ENCODE assay signal across 18 cellular contexts in genomic region chr5:119339965-119340364, GRCh38. TPM values are rescaled to one million over a fixed set of nuclear protein-coding genes. Genes with fewer than 3 reads are reported as not detected.
A peak's percentile ranks its signal among the peaks of the same experiment; 100 is the strongest.
DNase-seq lines count a peak whose midpoint lies in the region; ATAC-seq, FAIRE-seq and TF ChIP-seq lines count a peak whose summit lies in the region.
"Had no signal": no experiment of that assay in that cellular context is flagged by ENCODE, and none has a peak within 500 bp of the region (broad histone marks: within the 10 kb centered on the region; RNA-seq: fewer than 3 reads in every experiment).

No MANE protein-coding gene starts in this region.

- POLR2A ChIA-PET in GM12878 (lab: Charles Lee) = interaction anchor here (0.6 to 20.9 kb wide), 14 partner anchors 9 to 269 kb away, joined by 3 to 657 read pairs (median 6); partner anchors contain the start of genes DMXL1 and TNFAIP8

- H3K4me1 Mint-ChIP-seq in activated T-cell treated with anti-CD3 and anti-CD28 coated beads, Interleukin-2, amount 50 U/mL, for 24 hours (ENCODE audit: low read depth) = peaks cover 95% of the 10 kb centered on the region

- TF ChIP-seq CTCF in GM12878 (IDR thresholded peaks at IDR 0.05 in 2 of 3, conservative IDR thresholded peaks at IDR 0.05 in 1 of 3; ENCODE audit: control insufficient read depth in 2 of 3, extremely low read depth in 1 of 3, insufficient read depth in 1 of 3, low read depth in 3 of 3, low read length in 3 of 3) = no peak

- H3K36me3 Mint-ChIP-seq in activated T-cell treated with anti-CD3 and anti-CD28 coated beads, Interleukin-2, amount 50 U/mL, for 24 hours (ENCODE audit: low read depth) = peaks cover 44% of the 10 kb centered on the region
- H3K36me3 Mint-ChIP-seq: WTC11 had no signal

- H3K9ac ChIP-seq in GM12878 (ENCODE audit: control insufficient read depth, insufficient read depth, low read length) = peak overlapping the region; percentile 90
- H3K9ac ChIP-seq: GM23248 had no signal

- peaks cover 3% of the 10 kb centered on the region for H4K20me1 ChIP-seq in GM12878 (ENCODE audit: control insufficient read depth, insufficient read depth)

- FAIRE-seq in GM12878 (lab: Jason Lieb, UNC) = peak; percentile 7

- TF ChIP-seq EP300 in GM12878 (IDR thresholded peaks at IDR 0.05; ENCODE audit: borderline replicate concordance in 1 of 2, control insufficient read depth in 1 of 2, low read depth in 2 of 2, low read length in 2 of 2) = no peak

- RAD21 ChIA-PET in GM12878 (lab: Charles Lee; ENCODE audit: unreplicated experiment) = interaction anchor here (0.9 to 18.7 kb wide), 15 partner anchors 16 to 352 kb away, joined by 4 to 501 read pairs (median 6); partner anchors contain the start of genes DTWD2 and TNFAIP8

- in situ Hi-C loops in GM12878 (cut with MboI) = no loop called here

- TF ChIP-seq POLR2A in GM12878 (IDR thresholded peaks at IDR 0.05; ENCODE audit: low read depth, low read length) = no peak

- no peaks in the 10 kb centered on the region for H3K9me3 ChIP-seq in GM12878 (replicated peaks; ENCODE audit: control insufficient read depth, insufficient read depth, low read length)
- H3K9me3 ChIP-seq: left lung, suprapubic skin had no signal

- no peaks in the 10 kb centered on the region for H3K9me3 Mint-ChIP-seq in activated T-cell treated with anti-CD3 and anti-CD28 coated beads, Interleukin-2, amount 50 U/mL, for 24 hours
- H3K9me3 Mint-ChIP-seq: WTC11 had no signal

- CTCF ChIA-PET in GM12878 (lab: Yijun Ruan, JAX) = interaction anchor here (1.0 to 20.3 kb wide), 11 partner anchors 15 to 318 kb away, joined by 3 to 261 read pairs (median 5); partner anchors contain the start of gene TNFAIP8

- peak overlapping the region; percentile 100 for H3K27ac ChIP-seq in GM12878 (ENCODE audit: control insufficient read depth, insufficient read depth)
- H3K27ac ChIP-seq: GM23248, suprapubic skin had no signal

- H3K79me2 ChIP-seq in GM12878 (ENCODE audit: control insufficient read depth, insufficient read depth, low read length) = peaks cover 99% of the 10 kb centered on the region

- peak overlapping the region; percentile 75 for H3K4me3 Mint-ChIP-seq in activated T-cell treated with anti-CD3 and anti-CD28 coated beads, Interleukin-2, amount 50 U/mL, for 24 hours
- H3K4me3 Mint-ChIP-seq: WTC11 had no signal

- TF ChIP-seq RAD21 in GM12878 (IDR thresholded peaks at IDR 0.05; ENCODE audit: insufficient read depth, low read depth, low read length) = no peak

- no peak for DNase-seq in activated T-cell treated with anti-CD3 and anti-CD28 coated beads, Interleukin-2, amount 50 U/mL, for 24 hours
- DNase-seq in activated T-cell treated with anti-CD3 and anti-CD28 coated beads for 4 hours (no peak), MV-4-11 (lab: John Stamatoyannopoulos, UW) (peak; percentile 13), GM12878 (ENCODE audit: low read depth, low spot score) (no peak), mesenteric fat pad (ENCODE audit: low spot score) (no peak)
- DNase-seq in stimulated activated naive CD8-positive, alpha-beta T cell treated with anti-CD3 and anti-CD28 coated beads, Interleukin-15, Interleukin-2, amounts not matched to agents 100 U/mL and 50 U/mL, for 24 hours = no peak
- DNase-seq: effector CD8-positive, alpha-beta T cell; glutamatergic neuron; GM23248; left lung; NCI-H345; posterior cingulate gyrus; stimulated activated CD4-positive, alpha-beta T cell treated with anti-CD3 and anti-CD28 coated beads, Interleukin-2, amount 100 ng/mL, for 48 hours had no signal

- 0% methylated on average over 4 of the region's 4 CpGs for WGBS in GM12878 (ENCODE audit: insufficient coverage, insufficient replicate concordance, low lambda C conversion rate, missing lambda C conversion rate)

- peak overlapping the region; percentile 99 for H3K27ac Mint-ChIP-seq in activated T-cell treated with anti-CD3 and anti-CD28 coated beads, Interleukin-2, amount 50 U/mL, for 24 hours
- H3K27ac Mint-ChIP-seq: WTC11 had no signal

- no peaks in the 10 kb centered on the region for H3K27me3 ChIP-seq in GM12878 (replicated peaks in 1 of 2; ENCODE audit: control insufficient read depth in 2 of 2, insufficient read depth in 2 of 2, low read length in 1 of 2)
- H3K27me3 ChIP-seq: left lung, suprapubic skin had no signal

- TSS peak; percentile 86 for BruUV-seq in GM12878 (replicated peaks; lab: Mats Ljungman, UMichigan)

- peaks cover 0 to 4% of the 10 kb centered on the region in 2 experiments; a peak in 1 of 4 replicates for H3K36me3 ChIP-seq in GM12878 (ENCODE audit: control insufficient read depth in 2 of 2, insufficient read depth in 2 of 2, low read length in 1 of 2)
- H3K36me3 ChIP-seq: left lung, suprapubic skin had no signal

- intact Hi-C loops in GM12878 (cut with micrococcal nuclease; ENCODE audit: unreplicated experiment) = loop anchor here (1.0 to 10.0 kb wide), 7 partner anchors 14 to 315 kb away; partner anchors contain the start of gene DMXL1

- H3K27me3 Mint-ChIP-seq in activated T-cell treated with anti-CD3 and anti-CD28 coated beads, Interleukin-2, amount 50 U/mL, for 24 hours = no peaks in the 10 kb centered on the region

- ATAC-seq in GM12878 = peak; percentile 21
- peak; percentile 23 for ATAC-seq in stimulated activated naive CD8-positive, alpha-beta T cell treated with anti-CD3 and anti-CD28 coated beads, Interleukin-15, Interleukin-2, amounts not matched to agents 100 U/mL and 50 U/mL, for 24 hours
- no peak for ATAC-seq in HG03196 (IDR thresholded peaks at IDR 0.05; ENCODE audit: unreplicated experiment)
- ATAC-seq in GM18907 (IDR thresholded peaks at IDR 0.05; ENCODE audit: unreplicated experiment) = no peak
- ATAC-seq: left lung, Right ventricle myocardium inferior, WTC11 had no signal

- H3K4me2 ChIP-seq in GM12878 (ENCODE audit: control insufficient read depth, insufficient read depth) = peak overlapping the region; percentile 99

- peak overlapping the region; percentile 78 for H3K4me3 ChIP-seq in GM12878
- H3K4me3 ChIP-seq: GM23248, left lung, suprapubic skin had no signal

- SMC1A ChIA-PET in GM12878 (lab: Charles Lee; ENCODE audit: uncharacterized antibody, unreplicated experiment) = interaction anchor here (0.7 to 34.8 kb wide), 11 partner anchors 15 to 319 kb away, joined by 3 to 1117 read pairs (median 8); partner anchors contain the start of gene TNFAIP8

- no peak overlapping the region for H2AFZ ChIP-seq in GM12878 (ENCODE audit: control insufficient read depth, low read depth, low read length)
- H2AFZ ChIP-seq: GM23248 had no signal

- peaks cover 65% of the 10 kb centered on the region for H3K4me1 ChIP-seq in GM12878 (ENCODE audit: control insufficient read depth, insufficient read depth, low read length)

TF ChIP-seq in GM12878, 131 proteins besides CTCF, POLR2A, EP300 and RAD21:
- TF ChIP-seq RUNX3 (IDR thresholded peaks at IDR 0.05; ENCODE audit: low read length) = peak; percentile 54
- TF ChIP-seq YY1 (IDR thresholded peaks at IDR 0.05; ENCODE audit: low read depth, low read length) = peak; percentile 66; the same call in 1 of the 2 replicates
- no peak for TF ChIP-seq SP1 (IDR thresholded peaks at IDR 0.05; ENCODE audit: low read depth, low read length)
- no peak for TF ChIP-seq HDAC2 (IDR thresholded peaks at IDR 0.05)
- TF ChIP-seq CHD1 (IDR thresholded peaks at IDR 0.05; ENCODE audit: low read depth, low read length) = peak; percentile 51; the same call in 1 of the 2 replicates

RNA-seq across cellular contexts. Expression of gene TNFAIP8, which starts 15.9 kb away (rescaled TPM):
- 75.1 and 80.9 TPM in 2 replicates for total RNA-seq in GM12878 (2013; cell fraction: nucleolus; rRNA removed)
- 140 and 157 TPM in 2 replicates for total RNA-seq in GM12878 (2014; rRNA removed)
- total RNA-seq in GM12878 (2014; rRNA removed; fragmentation: Illumina TruSeq; extraction: Trizol) = 178 and 183 TPM in 2 replicates
- 116 and 124 TPM in 2 replicates for total RNA-seq in GM12878 (2021)
- 51.5 TPM for polyA plus RNA-seq in GM12878 (2011; ENCODE audit: low read depth)
- polyA plus RNA-seq in GM12878 (2011; rRNA removed) = 169 and 264 TPM in 2 replicates
- 66.2 and 70.2 TPM in 2 replicates for polyA plus RNA-seq in GM12878 (2011; cell fraction: cytosol; rRNA removed)
- 51.6 and 57.2 TPM in 2 replicates for polyA plus RNA-seq in GM12878 (2011; cell fraction: nucleus; rRNA removed)
- 82.6 and 119 TPM in 2 replicates for polyA plus RNA-seq in GM12878 (2012)
- 180 and 219 TPM in 2 replicates for polyA plus RNA-seq in GM12878 (2014; fragmentation: Illumina TruSeq; extraction: Trizol)
- 100 to 1,000 TPM; 217 to 324 TPM for polyA plus RNA-seq in GM12878 (2014; fragmentation: Nextera tagmentation; extraction: Ambion mirVana)
- polyA plus RNA-seq in GM12878 (2014; rRNA removed) = 108 and 144 TPM in 2 replicates
- polyA plus RNA-seq in GM12878 (2016; fragmentation: Nextera tagmentation; extraction: Ambion mirVana) = 100 to 1,000 TPM; 177 to 181 TPM
- polyA minus RNA-seq in GM12878 (2011; rRNA and poly(A)+ RNA removed) = 69.6 and 132 TPM in 2 replicates
- polyA minus RNA-seq in GM12878 (2011; cell fraction: cytosol; rRNA and poly(A)+ RNA removed) = 56.4 and 60.0 TPM in 2 replicates
- 30.6 and 45.0 TPM in 2 replicates for polyA minus RNA-seq in GM12878 (2011; cell fraction: nucleus; rRNA and poly(A)+ RNA removed)
- total RNA-seq in mesenteric fat pad = 29.6 TPM

Comparison
In these comparisons a context has a peak if more than half of its experiments do, and no peak if none do; other contexts are left out.
1. ATAC-seq: peak in GM12878 (single experiment) and stimulated activated naive CD8-positive, alpha-beta T cell treated with anti-CD3 and anti-CD28 coated beads, Interleukin-15, Interleukin-2, amounts not matched to agents 100 U/mL and 50 U/mL, for 24 hours (single experiment); none in HG03196 (single experiment) and GM18907 (single experiment).